In the genomic region with DNA sequence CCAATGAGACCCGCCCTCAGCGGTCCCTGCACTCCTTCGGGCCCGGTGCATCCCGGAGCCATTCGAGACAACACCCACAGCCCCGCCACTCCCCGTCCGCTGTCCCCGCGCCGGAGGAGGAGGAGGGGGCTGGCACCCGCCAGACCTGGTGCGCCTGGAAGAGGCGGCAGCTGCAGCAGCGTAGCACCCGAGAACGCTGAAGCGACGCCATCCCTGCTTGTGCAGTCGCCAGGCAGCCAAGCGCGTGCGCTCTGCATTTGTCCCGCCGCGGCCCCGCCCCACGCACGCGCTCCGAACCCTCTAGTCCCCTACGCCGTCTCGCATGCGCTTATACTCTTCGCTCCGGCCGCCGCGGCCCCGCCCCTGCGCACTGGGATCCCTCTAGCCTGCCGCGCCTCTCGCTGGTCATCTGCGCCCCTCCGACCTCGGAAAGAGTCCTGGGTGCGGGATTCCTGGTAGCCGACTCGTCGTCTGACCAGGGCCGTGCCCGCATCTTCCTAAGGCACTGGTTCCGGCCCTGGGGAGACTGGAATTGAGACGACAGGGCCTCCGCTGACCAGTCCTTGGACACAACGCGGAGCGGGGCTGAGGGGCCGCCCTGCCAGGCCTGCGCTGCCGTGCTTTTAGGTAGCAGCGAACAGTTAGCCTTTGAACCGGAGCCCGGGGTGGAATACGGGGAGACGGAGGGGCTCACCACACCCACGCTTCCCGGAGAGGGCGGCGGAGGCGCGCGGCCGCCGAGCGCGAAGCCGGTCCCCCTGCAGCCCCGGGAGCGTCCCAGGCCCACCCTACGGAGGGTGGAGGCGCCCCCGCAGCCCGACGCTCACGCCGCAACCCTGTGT, we compare ENCODE assay signal across 8 cellular contexts. TPM values are rescaled to one million over a fixed set of nuclear protein-coding genes. Genes with fewer than 3 reads are reported as not detected.
DNase-seq lines count a peak whose midpoint lies in the region; ATAC-seq and TF ChIP-seq lines count a peak whose summit lies in the region.

A gene with protein sequence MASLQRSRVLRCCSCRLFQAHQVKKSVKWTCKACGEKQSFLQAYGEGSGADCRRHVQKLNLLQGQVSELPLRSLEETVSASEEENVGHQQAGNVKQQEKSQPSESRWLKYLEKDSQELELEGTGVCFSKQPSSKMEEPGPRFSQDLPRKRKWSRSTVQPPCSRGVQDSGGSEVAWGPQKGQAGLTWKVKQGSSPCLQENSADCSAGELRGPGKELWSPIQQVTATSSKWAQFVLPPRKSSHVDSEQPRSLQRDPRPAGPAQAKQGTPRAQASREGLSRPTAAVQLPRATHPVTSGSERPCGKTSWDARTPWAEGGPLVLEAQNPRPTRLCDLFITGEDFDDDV (minus strand): TSS at position 232 of the 842 bp plus-strand sequence. CDS start 21 bp downstream, at position 211.

- H3K9ac ChIP-seq in liver (ENCODE audit: low read depth in 1 of 2, low read length in 2 of 2) = peak within 1 kb of the TSS; percentile 52 to 72

- peak; percentile 98 for ATAC-seq in GM19324 (IDR thresholded peaks at IDR 0.05; ENCODE audit: low FRiP score, unreplicated experiment)
- peak; percentile 95 for ATAC-seq in HG03469 (IDR thresholded peaks at IDR 0.05; ENCODE audit: unreplicated experiment)

- peak within 1 kb of the TSS; percentile 66 to 91 (median 91) for H3K4me3 ChIP-seq in liver (ENCODE audit: low read depth in 1 of 3, low read length in 3 of 3)

- peak within 1 kb of the TSS; percentile 78 to 88 for H3K27ac ChIP-seq in liver (ENCODE audit: low read depth in 1 of 2, low read length in 2 of 2)

- no peaks in the 10 kb centered on the region for H3K9me3 ChIP-seq in liver (ENCODE audit: control insufficient read depth in 4 of 4, low read length in 3 of 4)

- peaks cover 0 to 7% (median 3%) of the 10 kb centered on the region in 4 donors for H3K4me1 ChIP-seq in liver (ENCODE audit: control insufficient read depth in 4 of 4, insufficient read depth in 4 of 4, low read length in 3 of 4)

- H3K36me3 ChIP-seq in liver (ENCODE audit: control insufficient read depth in 4 of 4, insufficient read depth in 3 of 4, low read depth in 1 of 4, low read length in 3 of 4) = peaks cover 6 to 17% (median 6%) of the 10 kb centered on the region in 4 donors

- DNase-seq in C1 segment of cervical spinal cord (lab: John Stamatoyannopoulos, UW) (peak; percentile 75 to 96 (median 94)), NCI-H748 (lab: John Stamatoyannopoulos, UW; ENCODE audit: unreplicated experiment) (peak; percentile 97), dermis microvascular lymphatic vessel endothelial cell (ENCODE audit: low read depth in 2 of 2) (peak; percentile 82 to 96)
- peak; percentile 94 to 95 for DNase-seq in activated CD4-positive, alpha-beta T cell treated with anti-CD3 and anti-CD28 coated beads, Interleukin-2, amount 50 U/mL, for 48 hours
- DNase-seq in stimulated activated CD4-positive, alpha-beta T cell treated with anti-CD3 and anti-CD28 coated beads, Interleukin-4, amount 100 ng/mL, for 24 hours = peak; percentile 92

- no peak for TF ChIP-seq CTCF in liver (IDR thresholded peaks at IDR 0.05; ENCODE audit: low read depth, low read length, missing input control)

- WGBS in liver = under 1% methylated on average over 90 of the region's 90 CpGs

- H3K27me3 ChIP-seq in liver (ENCODE audit: control insufficient read depth in 4 of 4, insufficient read depth in 4 of 4, low read length in 3 of 4) = no peaks in the 10 kb centered on the region

- TF ChIP-seq RAD21 in liver (IDR thresholded peaks at IDR 0.05) = peak; percentile 68 to 76

TF ChIP-seq in liver, 16 proteins besides CTCF, POLR2A, EP300 and RAD21:
- peak; percentile 92 for TF ChIP-seq YY1 (IDR thresholded peaks at IDR 0.05)
- no peak for TF ChIP-seq NR2F2 (IDR thresholded peaks at IDR 0.05)
- peak; percentile 38 for TF ChIP-seq FOXA1 (IDR thresholded peaks at IDR 0.05)
- peak; percentile 29 to 46 for TF ChIP-seq RXRA (IDR thresholded peaks at IDR 0.05)
- TF ChIP-seq, protein P1, sequence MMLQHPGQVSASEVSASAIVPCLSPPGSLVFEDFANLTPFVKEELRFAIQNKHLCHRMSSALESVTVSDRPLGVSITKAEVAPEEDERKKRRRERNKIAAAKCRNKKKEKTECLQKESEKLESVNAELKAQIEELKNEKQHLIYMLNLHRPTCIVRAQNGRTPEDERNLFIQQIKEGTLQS (IDR thresholded peaks at IDR 0.05) = no peak
- no peak for TF ChIP-seq HNF4G (IDR thresholded peaks at IDR 0.05)
- peak in 1 of 2 donors; percentile 14 for TF ChIP-seq GABPA (IDR thresholded peaks at IDR 0.05 in 1 of 2, conservative IDR thresholded peaks at IDR 0.05 in 1 of 2)
- peak; percentile 76 for TF ChIP-seq TAF1 (conservative IDR thresholded peaks at IDR 0.05)
- TF ChIP-seq HNF4A (conservative IDR thresholded peaks at IDR 0.05) = peak; percentile 4 to 48
- TF ChIP-seq, protein P2, sequence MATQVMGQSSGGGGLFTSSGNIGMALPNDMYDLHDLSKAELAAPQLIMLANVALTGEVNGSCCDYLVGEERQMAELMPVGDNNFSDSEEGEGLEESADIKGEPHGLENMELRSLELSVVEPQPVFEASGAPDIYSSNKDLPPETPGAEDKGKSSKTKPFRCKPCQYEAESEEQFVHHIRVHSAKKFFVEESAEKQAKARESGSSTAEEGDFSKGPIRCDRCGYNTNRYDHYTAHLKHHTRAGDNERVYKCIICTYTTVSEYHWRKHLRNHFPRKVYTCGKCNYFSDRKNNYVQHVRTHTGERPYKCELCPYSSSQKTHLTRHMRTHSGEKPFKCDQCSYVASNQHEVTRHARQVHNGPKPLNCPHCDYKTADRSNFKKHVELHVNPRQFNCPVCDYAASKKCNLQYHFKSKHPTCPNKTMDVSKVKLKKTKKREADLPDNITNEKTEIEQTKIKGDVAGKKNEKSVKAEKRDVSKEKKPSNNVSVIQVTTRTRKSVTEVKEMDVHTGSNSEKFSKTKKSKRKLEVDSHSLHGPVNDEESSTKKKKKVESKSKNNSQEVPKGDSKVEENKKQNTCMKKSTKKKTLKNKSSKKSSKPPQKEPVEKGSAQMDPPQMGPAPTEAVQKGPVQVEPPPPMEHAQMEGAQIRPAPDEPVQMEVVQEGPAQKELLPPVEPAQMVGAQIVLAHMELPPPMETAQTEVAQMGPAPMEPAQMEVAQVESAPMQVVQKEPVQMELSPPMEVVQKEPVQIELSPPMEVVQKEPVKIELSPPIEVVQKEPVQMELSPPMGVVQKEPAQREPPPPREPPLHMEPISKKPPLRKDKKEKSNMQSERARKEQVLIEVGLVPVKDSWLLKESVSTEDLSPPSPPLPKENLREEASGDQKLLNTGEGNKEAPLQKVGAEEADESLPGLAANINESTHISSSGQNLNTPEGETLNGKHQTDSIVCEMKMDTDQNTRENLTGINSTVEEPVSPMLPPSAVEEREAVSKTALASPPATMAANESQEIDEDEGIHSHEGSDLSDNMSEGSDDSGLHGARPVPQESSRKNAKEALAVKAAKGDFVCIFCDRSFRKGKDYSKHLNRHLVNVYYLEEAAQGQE (IDR thresholded peaks at IDR 0.05) = peak; percentile 90
- TF ChIP-seq FOXA2 (IDR thresholded peaks at IDR 0.05) = peak; percentile 29
- TF ChIP-seq SP1 (IDR thresholded peaks at IDR 0.05) = peak; percentile 58

RNA-seq across cellular contexts. Expression of the gene that starts here (rescaled TPM):
- total RNA-seq in dermis microvascular lymphatic vessel endothelial cell (4.2 and 4.8 TPM in 2 replicates), liver (10 to 100 TPM in 1 of 2 donors, 1 to 10 TPM in 1; 5.4 to 12.0 TPM)
- polyA plus RNA-seq in liver = 1 to 10 TPM; 7.1 to 7.6 TPM

Comparison
In these comparisons a context has a peak if more than half of its experiments do, and no peak if none do; other contexts are left out.
1. Peak in every context shown above with its lines: DNase-seq, ATAC-seq, H3K4me3 ChIP-seq and H3K27ac ChIP-seq.